20 cellular contexts compared by ENCODE assay signal in the genomic region with DNA sequence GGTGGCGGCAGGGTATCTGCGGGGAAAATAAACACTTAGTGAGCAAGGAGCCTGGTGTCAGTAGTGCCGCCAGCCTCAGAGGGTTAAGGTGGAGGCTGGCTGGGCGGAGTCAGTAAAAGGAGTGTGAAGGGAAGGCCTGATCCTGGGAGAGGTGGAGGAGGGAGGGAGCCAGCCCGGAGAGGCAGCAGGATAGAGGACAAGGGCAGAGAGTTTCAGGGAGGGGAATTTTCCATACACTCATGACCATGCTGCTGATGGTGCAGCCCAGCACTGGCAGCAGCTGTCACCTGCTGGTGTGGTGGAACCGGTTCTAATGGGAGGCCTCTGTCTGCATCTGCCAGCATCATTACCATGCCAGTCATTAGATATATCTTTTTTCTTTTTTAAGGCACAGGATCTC. TPM values are rescaled to one million over a fixed set of nuclear protein-coding genes. Genes with fewer than 3 reads are reported as not detected.
DNase-seq lines count a peak whose midpoint lies in the region; ATAC-seq and TF ChIP-seq lines count a peak whose summit lies in the region.
"Had no signal": no experiment of that assay in that cellular context is flagged by ENCODE, and none has a peak within 500 bp of the region (broad histone marks: within the 10 kb centered on the region; RNA-seq: fewer than 3 reads in every experiment).

No MANE protein-coding gene starts in this region.

- no peak overlapping the region for H3K4me3 ChIP-seq in lower leg skin (ENCODE audit: low read depth, poor library complexity, severe bottlenecking)
- H3K4me3 ChIP-seq: lung had no signal

- H3K27ac ChIP-seq in VCaP: peak overlapping the region; percentile 39; the same call in 1 of the 2 replicates

- TF ChIP-seq POLR2A in lower leg skin (IDR thresholded peaks at IDR 0.05): no peak

- DNase-seq in COLO668 (lab: John Stamatoyannopoulos, UW; ENCODE audit: unreplicated experiment): peak; percentile 75
- peak; percentile 36 for DNase-seq in NCI-H1417 treated with DMSO at 0.1 percent for 48 hours (lab: John Stamatoyannopoulos, UW)
- peak; percentile 72 to 88 for DNase-seq in lower leg skin (ENCODE audit: low spot score in 2 of 2)
- no peak for DNase-seq in NCI-H774 (lab: John Stamatoyannopoulos, UW)
- DNase-seq in activated CD8-positive, alpha-beta T cell treated with anti-CD3 and anti-CD28 coated beads, Interleukin-2, amount 10 ng/mL, durations not matched to agents 7 days and 5 days: no peak
- DNase-seq in stimulated activated naive CD8-positive, alpha-beta T cell treated with anti-CD3 and anti-CD28 coated beads, Interleukin-15, Interleukin-2, amounts not matched to agents 100 U/mL and 50 U/mL, for 24 hours: no peak
- no peak for DNase-seq in AG08395 (ENCODE audit: low spot score)
- DNase-seq: ACHN; activated CD4-positive, CD25-positive, alpha-beta regulatory T cell; activated effector memory CD4-positive, alpha-beta T cell treated with Interleukin-2 at 50 U/mL for 16 hours; CD4-positive, alpha-beta memory T cell; cerebellar nuclear complex; foreskin melanocyte; NCI-H187; stimulated activated CD4-positive, alpha-beta T cell treated with anti-CD3 and anti-CD28 coated beads, Interleukin-15, amount 100 ng/mL, for 24 hours; stimulated activated naive CD8-positive, alpha-beta T cell treated with anti-CD3 and anti-CD28 coated beads, Interleukin-15, amount 100 ng/mL, for 72 hours had no signal

- POLR2A ChIA-PET in activated CD8-positive, alpha-beta T cell treated with anti-CD3 and anti-CD28 coated beads, Interleukin-2, amount 10 ng/mL, durations not matched to agents 7 days and 5 days (lab: Charles Lee): no interaction called here

- no peak for ATAC-seq in activated CD8-positive, alpha-beta T cell treated with anti-CD3 and anti-CD28 coated beads, Interleukin-2, amount 10 ng/mL, durations not matched to agents 7 days and 5 days
- no peak for ATAC-seq in stimulated activated naive CD8-positive, alpha-beta T cell treated with anti-CD3 and anti-CD28 coated beads, Interleukin-15, Interleukin-2, amounts not matched to agents 100 U/mL and 50 U/mL, for 24 hours
- ATAC-seq: stimulated activated naive CD8-positive, alpha-beta T cell treated with anti-CD3 and anti-CD28 coated beads, Interleukin-15, amount 100 ng/mL, for 72 hours had no signal

- 45 to 49% methylated on average over 6 of the region's 6 CpGs for WGBS in lower leg skin, 2 donors

- H3K27ac Mint-ChIP-seq in activated CD8-positive, alpha-beta T cell treated with anti-CD3 and anti-CD28 coated beads, Interleukin-2, amount 10 ng/mL, durations not matched to agents 7 days and 5 days: no peak overlapping the region
- H3K27ac Mint-ChIP-seq: stimulated activated naive CD8-positive, alpha-beta T cell treated with anti-CD3 and anti-CD28 coated beads, Interleukin-15, amount 100 ng/mL, for 72 hours; T-helper 1 cell treated with Interleukin-12 subunit alpha and Interleukin-12 subunit beta and Interleukin-4 antibody, amounts not matched to agents 30 μg/mL and 1 μg/mL, for 36 hours had no signal

- H3K36me3 Mint-ChIP-seq in activated CD8-positive, alpha-beta T cell treated with anti-CD3 and anti-CD28 coated beads, Interleukin-2, amount 10 ng/mL, durations not matched to agents 7 days and 5 days (ENCODE audit: low read depth): no peaks in the 10 kb centered on the region
- H3K36me3 Mint-ChIP-seq: CD4-positive, alpha-beta memory T cell had no signal

- H3K4me3 Mint-ChIP-seq in activated CD8-positive, alpha-beta T cell treated with anti-CD3 and anti-CD28 coated beads, Interleukin-2, amount 10 ng/mL, durations not matched to agents 7 days and 5 days: no peak overlapping the region
- H3K4me3 Mint-ChIP-seq: CD4-positive, alpha-beta memory T cell; stimulated activated naive CD8-positive, alpha-beta T cell treated with anti-CD3 and anti-CD28 coated beads, Interleukin-15, amount 100 ng/mL, for 72 hours; T-helper 1 cell treated with Interleukin-12 subunit alpha and Interleukin-12 subunit beta and Interleukin-4 antibody, amounts not matched to agents 30 μg/mL and 1 μg/mL, for 36 hours had no signal

- CTCF ChIA-PET in activated CD8-positive, alpha-beta T cell treated with anti-CD3 and anti-CD28 coated beads, Interleukin-2, amount 10 ng/mL, durations not matched to agents 7 days and 5 days (lab: Charles Lee): interaction anchor here (1.0 to 6.1 kb wide), 3 partner anchors 10 to 108 kb away, joined by 3 to 36 read pairs (median 3); no protein-coding TSS in a partner anchor

- no peaks in the 10 kb centered on the region for H3K4me1 Mint-ChIP-seq in activated CD8-positive, alpha-beta T cell treated with anti-CD3 and anti-CD28 coated beads, Interleukin-2, amount 10 ng/mL, durations not matched to agents 7 days and 5 days (ENCODE audit: low read depth)
- H3K4me1 Mint-ChIP-seq: CD4-positive, alpha-beta memory T cell; stimulated activated naive CD8-positive, alpha-beta T cell treated with anti-CD3 and anti-CD28 coated beads, Interleukin-15, amount 100 ng/mL, for 72 hours had no signal

- no peak for TF ChIP-seq CTCF in VCaP (conservative IDR thresholded peaks at IDR 0.05)
- no peak for TF ChIP-seq CTCF in lower leg skin (IDR thresholded peaks at IDR 0.05)

- H3K27me3 Mint-ChIP-seq in activated CD8-positive, alpha-beta T cell treated with anti-CD3 and anti-CD28 coated beads, Interleukin-2, amount 10 ng/mL, durations not matched to agents 7 days and 5 days (ENCODE audit: low read depth): no peaks in the 10 kb centered on the region
- H3K27me3 Mint-ChIP-seq: stimulated activated naive CD8-positive, alpha-beta T cell treated with anti-CD3 and anti-CD28 coated beads, Interleukin-15, amount 100 ng/mL, for 72 hours had no signal

- H3K9me3 Mint-ChIP-seq in activated CD8-positive, alpha-beta T cell treated with anti-CD3 and anti-CD28 coated beads, Interleukin-2, amount 10 ng/mL, durations not matched to agents 7 days and 5 days (ENCODE audit: insufficient read depth): no peaks in the 10 kb centered on the region
- H3K9me3 Mint-ChIP-seq: CD4-positive, alpha-beta memory T cell; stimulated activated naive CD8-positive, alpha-beta T cell treated with anti-CD3 and anti-CD28 coated beads, Interleukin-15, amount 100 ng/mL, for 72 hours; T-helper 1 cell treated with Interleukin-12 subunit alpha and Interleukin-12 subunit beta and Interleukin-4 antibody, amounts not matched to agents 30 μg/mL and 1 μg/mL, for 36 hours had no signal

- intact Hi-C loops in lower leg skin (cut with DNase I; ENCODE audit: low total_unique reads): no loop called here

RNA-seq across cellular contexts. Expression of gene TEX44, which starts 2.0 kb away (rescaled TPM):
- not detected for total RNA-seq in lower leg skin
- total RNA-seq in activated CD8-positive, alpha-beta T cell treated with anti-CD3 and anti-CD28 coated beads, Interleukin-2, amount 10 ng/mL, durations not matched to agents 7 days and 5 days: not detected
- total RNA-seq: CD4-positive, alpha-beta memory T cell; lung; renal cortical epithelial cell had no signal

Comparison
In these comparisons a context has a peak if more than half of its experiments do, and no peak if none do; other contexts are left out.
1. DNase-seq: peak in COLO668 (single experiment), NCI-H1417 treated with DMSO at 0.1 percent for 48 hours (single experiment) and lower leg skin (2 of 2); none in NCI-H774 (single experiment), activated CD8-positive, alpha-beta T cell treated with anti-CD3 and anti-CD28 coated beads, Interleukin-2, amount 10 ng/mL, durations not matched to agents 7 days and 5 days (single experiment), stimulated activated naive CD8-positive, alpha-beta T cell treated with anti-CD3 and anti-CD28 coated beads, Interleukin-15, Interleukin-2, amounts not matched to agents 100 U/mL and 50 U/mL, for 24 hours (single experiment) and AG08395 (single experiment).